17 cellular contexts compared by ENCODE assay signal in genomic region chr10:6142644-6143043, GRCh38. TPM values are rescaled to one million over a fixed set of nuclear protein-coding genes. Genes with fewer than 3 reads are reported as not detected.
DNase-seq lines count a peak whose midpoint lies in the region; ATAC-seq lines count a peak whose summit lies in the region.
"Had no signal": no experiment of that assay in that cellular context is flagged by ENCODE, and none has a peak within 500 bp of the region (broad histone marks: within the 10 kb centered on the region; RNA-seq: fewer than 3 reads in every experiment).

No MANE protein-coding gene starts in this region.

- peaks cover 87% of the 10 kb centered on the region for H3K4me1 Mint-ChIP-seq in activated T-cell treated with anti-CD3 and anti-CD28 coated beads, Interleukin-2, amount 50 U/mL, for 72 hours (ENCODE audit: low read depth)
- peaks cover 77% of the 10 kb centered on the region for H3K4me1 Mint-ChIP-seq in activated CD4-positive, alpha-beta memory T cell treated with anti-CD3 and anti-CD28 coated beads for 36 hours (ENCODE audit: low read depth)
- H3K4me1 Mint-ChIP-seq in stimulated activated naive CD8-positive, alpha-beta T cell treated with anti-CD3 and anti-CD28 coated beads, Interleukin-15, amount 100 ng/mL, for 72 hours: peaks cover 91% of the 10 kb centered on the region

- H3K79me1 ChIP-seq in mesenchymal stem cell (replicated peaks; ENCODE audit: low read length, poor library complexity, severe bottlenecking): peaks cover 15% of the 10 kb centered on the region

- H3K4ac ChIP-seq in mesenchymal stem cell (ENCODE audit: low read depth in 1 of 2, low read length in 2 of 2): no peak overlapping the region

- no peak overlapping the region for H3K23ac ChIP-seq in mesenchymal stem cell (ENCODE audit: low read length in 2 of 2)

- H3K9me3 Mint-ChIP-seq in activated T-cell treated with anti-CD3 and anti-CD28 coated beads, Interleukin-2, amount 50 U/mL, for 72 hours: no peaks in the 10 kb centered on the region
- H3K9me3 Mint-ChIP-seq in activated CD4-positive, alpha-beta memory T cell treated with anti-CD3 and anti-CD28 coated beads for 36 hours: no peaks in the 10 kb centered on the region
- H3K9me3 Mint-ChIP-seq in stimulated activated naive CD8-positive, alpha-beta T cell treated with anti-CD3 and anti-CD28 coated beads, Interleukin-15, amount 100 ng/mL, for 72 hours: no peaks in the 10 kb centered on the region

- no peak overlapping the region for H2BK15ac ChIP-seq in mesenchymal stem cell (ENCODE audit: low read depth, poor library complexity, severe bottlenecking)

- H3K27ac Mint-ChIP-seq in activated T-cell treated with anti-CD3 and anti-CD28 coated beads, Interleukin-2, amount 50 U/mL, for 72 hours: peak overlapping the region; percentile 69
- H3K27ac Mint-ChIP-seq in activated CD4-positive, alpha-beta memory T cell treated with anti-CD3 and anti-CD28 coated beads for 36 hours: peak overlapping the region; percentile 94
- H3K27ac Mint-ChIP-seq in stimulated activated naive CD8-positive, alpha-beta T cell treated with anti-CD3 and anti-CD28 coated beads, Interleukin-15, amount 100 ng/mL, for 72 hours: peak overlapping the region in 1 of 2 donors; percentile 63

- H3K14ac ChIP-seq in mesenchymal stem cell (ENCODE audit: low read length in 2 of 2): no peak overlapping the region

- CTCF ChIA-PET in activated CD4-positive, alpha-beta memory T cell treated with anti-CD3 and anti-CD28 coated beads for 36 hours (lab: Charles Lee): interaction anchor here (0.8 to 1.4 kb wide), 4 partner anchors 8 to 60 kb away, joined by 3 to 4 read pairs (median 4); partner anchors contain the start of gene PFKFB3

- H3K4me3 Mint-ChIP-seq in activated T-cell treated with anti-CD3 and anti-CD28 coated beads, Interleukin-2, amount 50 U/mL, for 72 hours: peak overlapping the region; percentile 84 to 96
- peak overlapping the region; percentile 73 for H3K4me3 Mint-ChIP-seq in activated CD4-positive, alpha-beta memory T cell treated with anti-CD3 and anti-CD28 coated beads for 36 hours
- peak overlapping the region; percentile 50 to 81 for H3K4me3 Mint-ChIP-seq in stimulated activated naive CD8-positive, alpha-beta T cell treated with anti-CD3 and anti-CD28 coated beads, Interleukin-15, amount 100 ng/mL, for 72 hours

- no peaks in the 10 kb centered on the region for H3K9me3 ChIP-seq in mesenchymal stem cell (ENCODE audit: control insufficient read depth, low read length)
- H3K9me3 ChIP-seq: Caco-2, esophagus muscularis mucosa, heart right ventricle, MG63, right lobe of liver had no signal

- no peak overlapping the region for H2BK120ac ChIP-seq in mesenchymal stem cell (ENCODE audit: low read depth, low read length)

- no peak overlapping the region for H4K8ac ChIP-seq in mesenchymal stem cell (ENCODE audit: low read length)

- intact Hi-C loops in activated CD4-positive, alpha-beta memory T cell treated with anti-CD3 and anti-CD28 coated beads for 36 hours (cut with micrococcal nuclease): loop anchor here (5.0 to 10.0 kb wide), 2 partner anchors 132 to 165 kb away; partner anchors contain the start of gene IL15RA

- H3K9ac ChIP-seq in mesenchymal stem cell (ENCODE audit: low read length): no peak overlapping the region

- peaks cover 0 to 4% of the 10 kb centered on the region in 2 experiments for H3K36me3 ChIP-seq in mesenchymal stem cell (ENCODE audit: control insufficient read depth in 1 of 2, insufficient read depth in 2 of 2, low read depth in 1 of 2, low read length in 2 of 2)
- H3K36me3 ChIP-seq: heart right ventricle, right lobe of liver had no signal

- peak overlapping the region in 1 of 2 experiments; percentile 41 for H3K18ac ChIP-seq in mesenchymal stem cell (ENCODE audit: low read depth in 1 of 2, low read length in 2 of 2)

- H3K4me2 ChIP-seq in mesenchymal stem cell (ENCODE audit: low read length, poor library complexity, severe bottlenecking): no peak overlapping the region

- H3K27me3 ChIP-seq in mesenchymal stem cell (ENCODE audit: control insufficient read depth in 1 of 2, insufficient read depth in 1 of 2, low read length in 2 of 2): peaks cover 4 to 31% of the 10 kb centered on the region in 2 experiments
- H3K27me3 ChIP-seq: MG63, right lobe of liver had no signal

- H3K4me3 ChIP-seq in mesenchymal stem cell (ENCODE audit: insufficient read depth in 1 of 2, low read depth in 1 of 2, low read length in 2 of 2): peak overlapping the region in 1 of 2 experiments; percentile 76
- H3K4me3 ChIP-seq: esophagus muscularis mucosa, MG63, right lobe of liver had no signal

- no peak overlapping the region for H2BK5ac ChIP-seq in mesenchymal stem cell (ENCODE audit: low read depth, low read length, poor library complexity, severe bottlenecking)

- peaks cover 37% of the 10 kb centered on the region for H3K4me1 ChIP-seq in mesenchymal stem cell (ENCODE audit: control insufficient read depth, insufficient read depth, low read depth, low read length)

- H3K27ac ChIP-seq in mesenchymal stem cell (ENCODE audit: low read length, poor library complexity, severe bottlenecking): no peak overlapping the region
- H3K27ac ChIP-seq: esophagus muscularis mucosa, right lobe of liver, VCaP had no signal

- no peak overlapping the region for H2AK5ac ChIP-seq in mesenchymal stem cell (ENCODE audit: low read length, severe bottlenecking)

- DNase-seq in activated T-cell treated with anti-CD3 and anti-CD28 coated beads, Interleukin-2, amount 50 U/mL, for 72 hours: no peak
- no peak for DNase-seq in activated T-cell treated with anti-CD3 and anti-CD28 coated beads, Interleukin-2, amount 50 U/mL, for 1 hour
- DNase-seq in activated CD4-positive, alpha-beta memory T cell treated with anti-CD3 and anti-CD28 coated beads for 36 hours: no peak
- DNase-seq in mesenchymal stem cell (no peak), inferior parietal cortex (ENCODE audit: extremely low spot score) (no peak)
- DNase-seq in stimulated activated naive CD8-positive, alpha-beta T cell treated with anti-CD3 and anti-CD28 coated beads, Interleukin-15, amount 100 ng/mL, for 72 hours: no peak
- DNase-seq: Caco-2, heart right ventricle, MG63, NCI-H1694 treated with DMSO at 0.1 percent for 48 hours, NCI-H446 had no signal

- H4K91ac ChIP-seq in mesenchymal stem cell (ENCODE audit: low read length): peak overlapping the region; percentile 1

- peak overlapping the region in 1 of 2 experiments; percentile 8 for H2BK12ac ChIP-seq in mesenchymal stem cell (ENCODE audit: low read length in 2 of 2)

- WGBS in mesenchymal stem cell: 88% methylated on average over 7 of the region's 7 CpGs

- POLR2A ChIA-PET in activated CD4-positive, alpha-beta memory T cell treated with anti-CD3 and anti-CD28 coated beads for 36 hours (lab: Charles Lee): interaction anchor here (0.7 to 3.6 kb wide), 4 partner anchors 8 to 59 kb away, joined by 3 to 21 read pairs (median 4); no protein-coding TSS in a partner anchor

- peaks cover 0 to 3% of the 10 kb centered on the region in 2 donors for H3K36me3 Mint-ChIP-seq in activated T-cell treated with anti-CD3 and anti-CD28 coated beads, Interleukin-2, amount 50 U/mL, for 72 hours (ENCODE audit: insufficient read depth in 2 of 2)
- H3K36me3 Mint-ChIP-seq in activated CD4-positive, alpha-beta memory T cell treated with anti-CD3 and anti-CD28 coated beads for 36 hours: peaks cover 4% of the 10 kb centered on the region

- H3K27me3 Mint-ChIP-seq in activated T-cell treated with anti-CD3 and anti-CD28 coated beads, Interleukin-2, amount 50 U/mL, for 72 hours (ENCODE audit: low read depth): peaks cover 8% of the 10 kb centered on the region
- H3K27me3 Mint-ChIP-seq in activated CD4-positive, alpha-beta memory T cell treated with anti-CD3 and anti-CD28 coated beads for 36 hours: peaks cover 10% of the 10 kb centered on the region
- H3K27me3 Mint-ChIP-seq in stimulated activated naive CD8-positive, alpha-beta T cell treated with anti-CD3 and anti-CD28 coated beads, Interleukin-15, amount 100 ng/mL, for 72 hours: peaks cover 19% of the 10 kb centered on the region

- no peak overlapping the region for H2AFZ ChIP-seq in mesenchymal stem cell (ENCODE audit: low read depth, low read length)

- ATAC-seq in activated T-cell treated with anti-CD3 and anti-CD28 coated beads, Interleukin-2, amount 50 U/mL, for 72 hours (replicated peaks in 1 of 2): no peak
- no peak for ATAC-seq in stimulated activated naive CD8-positive, alpha-beta T cell treated with anti-CD3 and anti-CD28 coated beads, Interleukin-15, amount 100 ng/mL, for 72 hours
- no peak for ATAC-seq in HG03521 (IDR thresholded peaks at IDR 0.05; ENCODE audit: unreplicated experiment)
- ATAC-seq in GM19324 (IDR thresholded peaks at IDR 0.05; ENCODE audit: low FRiP score, unreplicated experiment): no peak
- ATAC-seq: heart right ventricle, Right ventricle myocardium inferior had no signal

RNA-seq across cellular contexts. Expression of gene RBM17, which starts 53.8 kb away (rescaled TPM):
- 100 to 1,000 TPM; 156 to 200 TPM for total RNA-seq in activated T-cell treated with anti-CD3 and anti-CD28 coated beads, Interleukin-2, amount 50 U/mL, for 72 hours
- 100 to 1,000 TPM; 151 to 155 TPM for total RNA-seq in activated CD4-positive, alpha-beta memory T cell treated with anti-CD3 and anti-CD28 coated beads for 36 hours
- 78.5 TPM for polyA plus RNA-seq in mesenchymal stem cell (2013, experiment 1 of 2)
- polyA plus RNA-seq in mesenchymal stem cell (2013, experiment 2 of 2): 73.5 TPM
